8 cellular contexts compared by ENCODE assay signal in the genomic region with DNA sequence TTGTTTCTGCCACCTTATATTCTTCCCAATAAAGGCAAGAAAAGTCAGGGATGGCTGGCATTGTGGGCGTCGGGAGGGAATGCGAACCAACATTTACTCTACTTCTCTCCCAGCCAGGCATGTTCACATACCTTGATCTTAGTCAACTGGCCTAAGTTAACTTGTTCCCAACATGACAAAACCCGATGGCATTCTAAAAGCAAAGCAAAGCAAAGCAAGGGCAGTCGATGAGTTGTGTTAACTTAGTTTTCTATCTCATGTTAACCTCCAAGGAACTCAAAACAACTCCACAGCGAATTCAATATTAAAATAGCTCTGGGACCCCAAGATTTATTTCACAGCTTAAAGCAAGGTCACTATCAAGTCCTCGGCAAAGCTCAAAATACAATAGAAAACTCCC. TPM values are rescaled to one million over a fixed set of nuclear protein-coding genes. Genes with fewer than 3 reads are reported as not detected.
DNase-seq lines count a peak whose midpoint lies in the region; ATAC-seq and TF ChIP-seq lines count a peak whose summit lies in the region.

No MANE protein-coding gene starts in this region.

- TF ChIP-seq CTCF in MM.1S (IDR thresholded peaks at IDR 0.05; ENCODE audit: low read length) (no peak), neural crest cell (conservative IDR thresholded peaks at IDR 0.05) (no peak)

- H3K4me1 ChIP-seq in CD4-positive, CD25-positive, alpha-beta regulatory T cell (ENCODE audit: control insufficient read depth, insufficient read depth, low read length, poor library complexity, severe bottlenecking), result peaks cover 45% of the 10 kb centered on the region
- H3K4me1 ChIP-seq in MM.1S (ENCODE audit: low read length), result peaks cover 17% of the 10 kb centered on the region
- H3K4me1 ChIP-seq in duodenal mucosa (ENCODE audit: control insufficient read depth in 1 of 2, insufficient read depth in 2 of 2, low read length in 2 of 2), result peaks cover 27 to 31% of the 10 kb centered on the region in 2 donors

- H3K4me1 Mint-ChIP-seq in CD4-positive, CD25-positive, alpha-beta regulatory T cell, result peaks cover 42 to 75% (median 56%) of the 10 kb centered on the region in 4 donors
- peaks cover 44% of the 10 kb centered on the region for H3K4me1 Mint-ChIP-seq in neural crest cell

- peak overlapping the region in 2 of 3 donors; percentile 80 to 87 for H3K27ac Mint-ChIP-seq in CD4-positive, CD25-positive, alpha-beta regulatory T cell
- H3K27ac Mint-ChIP-seq in neural crest cell (ENCODE audit: unreplicated experiment), result peak overlapping the region; percentile 91

- no peaks in the 10 kb centered on the region for H3F3A ChIP-seq in MM.1S (ENCODE audit: insufficient read depth, low read length)

- no peak overlapping the region for H2AFZ ChIP-seq in MM.1S (ENCODE audit: low read length)

- H3K9ac ChIP-seq in MM.1S (ENCODE audit: low read length) (peak overlapping the region; percentile 83; the same call in 1 of the 2 replicates), duodenal mucosa (ENCODE audit: low read depth in 1 of 2, low read length in 2 of 2) (peak overlapping the region; percentile 58 to 70)

- peaks cover 84% of the 10 kb centered on the region for H3K79me2 ChIP-seq in MM.1S (ENCODE audit: low read length)

- no peaks in the 10 kb centered on the region for H3K9me3 ChIP-seq in CD4-positive, CD25-positive, alpha-beta regulatory T cell (ENCODE audit: control insufficient read depth in 2 of 2, low read length in 2 of 2)
- H3K9me3 ChIP-seq in MM.1S (replicated peaks; ENCODE audit: insufficient read depth, low read length) (no peaks in the 10 kb centered on the region), duodenal mucosa (ENCODE audit: control insufficient read depth in 1 of 2, low read length in 2 of 2) (no peaks in the 10 kb centered on the region)

- no peaks in the 10 kb centered on the region for H3K36me3 ChIP-seq in CD4-positive, CD25-positive, alpha-beta regulatory T cell (ENCODE audit: control insufficient read depth, insufficient read depth, low read length)
- H3K36me3 ChIP-seq in MM.1S (replicated peaks; ENCODE audit: insufficient read depth, low read length), result no peaks in the 10 kb centered on the region
- peaks cover 0 to 2% of the 10 kb centered on the region in 2 donors for H3K36me3 ChIP-seq in duodenal mucosa (ENCODE audit: control insufficient read depth in 1 of 2, insufficient read depth in 2 of 2, low read length in 2 of 2)

- H3K4me2 ChIP-seq in MM.1S (ENCODE audit: low read depth, low read length), result peak overlapping the region; percentile 76

- no peaks in the 10 kb centered on the region for H4K20me1 ChIP-seq in MM.1S (ENCODE audit: insufficient read depth, low read length)

- no peaks in the 10 kb centered on the region for H3K9me2 ChIP-seq in MM.1S (replicated peaks; ENCODE audit: insufficient read depth, low read length)

- no peaks in the 10 kb centered on the region for H3K9me3 Mint-ChIP-seq in CD4-positive, CD25-positive, alpha-beta regulatory T cell
- H3K9me3 Mint-ChIP-seq in neural crest cell, result no peaks in the 10 kb centered on the region

- peak overlapping the region; percentile 77 for H3K4me3 ChIP-seq in CD4-positive, CD25-positive, alpha-beta regulatory T cell (ENCODE audit: low read depth, low read length)
- H3K4me3 ChIP-seq in MM.1S (ENCODE audit: low read length), result peak overlapping the region; percentile 94
- peak overlapping the region; percentile 66 to 84 for H3K4me3 ChIP-seq in duodenal mucosa (ENCODE audit: low read depth in 1 of 2, low read length in 2 of 2)

- no peak for ATAC-seq in CD4-positive, CD25-positive, alpha-beta regulatory T cell (ENCODE audit: low read depth in 2 of 2)
- ATAC-seq in HG03095 (IDR thresholded peaks at IDR 0.05; ENCODE audit: unreplicated experiment) (no peak), GM21360 (IDR thresholded peaks at IDR 0.05; ENCODE audit: unreplicated experiment) (no peak)

- peaks cover 15% of the 10 kb centered on the region for H3K36me3 Mint-ChIP-seq in CD4-positive, CD25-positive, alpha-beta regulatory T cell
- peaks cover 4% of the 10 kb centered on the region for H3K36me3 Mint-ChIP-seq in neural crest cell (ENCODE audit: low read depth)

- DNase-seq in CD4-positive, CD25-positive, alpha-beta regulatory T cell, result no peak
- DNase-seq in MM.1S, result no peak
- DNase-seq in neural crest cell (ENCODE audit: low read depth, low spot score), result no peak
- DNase-seq in mesenteric fat pad (ENCODE audit: low spot score), result no peak
- no peak for DNase-seq in hypothalamus (lab: John Stamatoyannopoulos, UW)

- H3K4me3 Mint-ChIP-seq in CD4-positive, CD25-positive, alpha-beta regulatory T cell, result peak overlapping the region; percentile 90 to 93 (median 92)
- peak overlapping the region; percentile 93 for H3K4me3 Mint-ChIP-seq in neural crest cell

- H3K27me3 ChIP-seq in CD4-positive, CD25-positive, alpha-beta regulatory T cell (ENCODE audit: control insufficient read depth, insufficient read depth, low read length), result no peaks in the 10 kb centered on the region
- H3K27me3 ChIP-seq in MM.1S (replicated peaks; ENCODE audit: insufficient read depth, low read length) (no peaks in the 10 kb centered on the region), duodenal mucosa (ENCODE audit: control insufficient read depth in 1 of 2, insufficient read depth in 2 of 2, low read length in 2 of 2) (no peaks in the 10 kb centered on the region)

- no peak overlapping the region for H3K27ac ChIP-seq in CD4-positive, CD25-positive, alpha-beta regulatory T cell (ENCODE audit: insufficient read depth, low read length, poor library complexity, severe bottlenecking)
- H3K27ac ChIP-seq in MM.1S (ENCODE audit: low read length) (no peak overlapping the region), duodenal mucosa (ENCODE audit: low read depth, low read length) (no peak overlapping the region)

- no peaks in the 10 kb centered on the region for H3K27me3 Mint-ChIP-seq in CD4-positive, CD25-positive, alpha-beta regulatory T cell
- H3K27me3 Mint-ChIP-seq in neural crest cell (ENCODE audit: low read depth), result no peaks in the 10 kb centered on the region

RNA-seq across cellular contexts. Expression of a gene that starts 1.2 kb away (rescaled TPM):
- 58.3 TPM for total RNA-seq in CD4-positive, CD25-positive, alpha-beta regulatory T cell
- polyA plus RNA-seq in CD4-positive, CD25-positive, alpha-beta regulatory T cell, result 10 to 100 TPM in 2 of 4 donors, 1 to 10 TPM in 2; 6.4 to 21.1 (median 9.8) TPM
- total RNA-seq in neural crest cell (57.0 and 63.1 TPM in 2 replicates), mesenteric fat pad (73.9 TPM)
